Comparison of ENCODE assay signal across 35 cellular contexts in genomic region chr4:18014269-18014668, GRCh38.
"Had no signal": no experiment of that assay in that cellular context is flagged by ENCODE, and none has a peak within 500 bp of the region (broad histone marks: within the 10 kb centered on the region; RNA-seq: fewer than 3 reads in every experiment).

No MANE protein-coding gene starts in this region.

- H3K4me1 ChIP-seq: breast epithelium had no signal

- H3K27me3 ChIP-seq: adrenal gland, body of pancreas, brain microvascular endothelial cell, breast epithelium had no signal

- H3K4me1 Mint-ChIP-seq: activated CD4-positive, alpha-beta memory T cell treated with anti-CD3 and anti-CD28 coated beads, Interleukin-2, amount 10 ng/mL, durations not matched to agents 7 days and 5 days; activated CD4-positive, alpha-beta T cell treated with anti-CD3 and anti-CD28 coated beads, Interleukin-2, amount 10 ng/mL, durations not matched to agents 7 days and 5 days; activated CD8-positive, alpha-beta memory T cell treated with anti-CD3 and anti-CD28 coated beads, Interleukin-2, amount 10 ng/mL, durations not matched to agents 7 days and 5 days; activated naive CD4-positive, alpha-beta T cell treated with anti-CD3 and anti-CD28 coated beads, Interleukin-2, amount 10 ng/mL, durations not matched to agents 7 days and 5 days had no signal

- H3K4me3 Mint-ChIP-seq: activated CD4-positive, alpha-beta memory T cell treated with anti-CD3 and anti-CD28 coated beads, Interleukin-2, amount 10 ng/mL, durations not matched to agents 7 days and 5 days; activated CD4-positive, alpha-beta T cell treated with anti-CD3 and anti-CD28 coated beads for 36 hours; activated CD4-positive, alpha-beta T cell treated with anti-CD3 and anti-CD28 coated beads, Interleukin-2, amount 10 ng/mL, durations not matched to agents 7 days and 5 days; activated CD8-positive, alpha-beta memory T cell treated with anti-CD3 and anti-CD28 coated beads, Interleukin-2, amount 10 ng/mL, durations not matched to agents 7 days and 5 days; activated CD8-positive, alpha-beta T cell treated with anti-CD3 and anti-CD28 coated beads, Interleukin-2, amount 10 ng/mL, durations not matched to agents 7 days and 5 days; activated naive CD4-positive, alpha-beta T cell treated with anti-CD3 and anti-CD28 coated beads, Interleukin-2, amount 10 ng/mL, durations not matched to agents 7 days and 5 days; activated naive CD4-positive, alpha-beta T cell treated with anti-CD3 and anti-CD28 coated beads, Interleukin-2, amount 50 U/mL, for 24 hours; activated naive CD8-positive, alpha-beta T cell; activated T-cell treated with anti-CD3 and anti-CD28 coated beads, Interleukin-2, amount 50 U/mL, for 24 hours; T-helper 1 cell treated with Interleukin-12 subunit alpha and Interleukin-12 subunit beta and Interleukin-4 antibody, amounts not matched to agents 30 μg/mL and 1 μg/mL, for 36 hours; T-helper 2 cell treated with Interferon-gamma antibody and Interleukin-4, amounts not matched to agents 5 μg/mL and 100 μg/mL, for 36 hours; WTC11 had no signal

- H3K9me3 Mint-ChIP-seq: activated CD4-positive, alpha-beta memory T cell treated with anti-CD3 and anti-CD28 coated beads, Interleukin-2, amount 10 ng/mL, durations not matched to agents 7 days and 5 days; activated CD4-positive, alpha-beta T cell treated with anti-CD3 and anti-CD28 coated beads, Interleukin-2, amount 10 ng/mL, durations not matched to agents 7 days and 5 days; activated naive CD4-positive, alpha-beta T cell treated with anti-CD3 and anti-CD28 coated beads, Interleukin-2, amount 10 ng/mL, durations not matched to agents 7 days and 5 days; activated naive CD4-positive, alpha-beta T cell treated with anti-CD3 and anti-CD28 coated beads, Interleukin-2, amount 50 U/mL, for 24 hours; activated T-cell treated with anti-CD3 and anti-CD28 coated beads, Interleukin-2, amount 50 U/mL, for 24 hours; activated T-helper 2 cell treated with anti-CD3 and anti-CD28 coated beads, Interferon-gamma antibody, Interleukin-2, Interleukin-4, amounts not matched to agents 10 μg/mL and 5 μg/mL and 100 μg/mL, durations not matched to agents 14 hours and 24 hours and 36 hours; T-helper 1 cell treated with Interleukin-12 subunit alpha and Interleukin-12 subunit beta and Interleukin-4 antibody, amounts not matched to agents 30 μg/mL and 1 μg/mL, for 36 hours; T-helper 2 cell treated with Interferon-gamma antibody and Interleukin-4, amounts not matched to agents 5 μg/mL and 100 μg/mL, for 36 hours; WTC11 had no signal

- H3K27me3 Mint-ChIP-seq: activated CD4-positive, alpha-beta T cell treated with anti-CD3 and anti-CD28 coated beads for 36 hours; activated naive CD4-positive, alpha-beta T cell treated with anti-CD3 and anti-CD28 coated beads, Interleukin-2, amount 10 ng/mL, durations not matched to agents 7 days and 5 days; activated naive CD4-positive, alpha-beta T cell treated with anti-CD3 and anti-CD28 coated beads, Interleukin-2, amount 50 U/mL, for 24 hours; activated T-cell treated with anti-CD3 and anti-CD28 coated beads, Interleukin-2, amount 50 U/mL, for 24 hours had no signal

- DNase-seq: activated CD4-positive, alpha-beta memory T cell treated with anti-CD3 and anti-CD28 coated beads, Interleukin-2, amount 10 ng/mL, durations not matched to agents 7 days and 5 days; activated CD4-positive, alpha-beta T cell treated with anti-CD3 and anti-CD28 coated beads for 1 hour; activated CD4-positive, alpha-beta T cell treated with anti-CD3 and anti-CD28 coated beads for 36 hours; activated CD4-positive, alpha-beta T cell treated with anti-CD3 and anti-CD28 coated beads for 48 hours; activated CD4-positive, alpha-beta T cell treated with anti-CD3 and anti-CD28 coated beads, Interleukin-2, amount 10 ng/mL, durations not matched to agents 7 days and 5 days; activated CD4-positive, alpha-beta T cell treated with anti-CD3 and anti-CD28 coated beads, Interleukin-2, amount 50 U/mL, for 48 hours; activated CD4-positive, CD25-positive, alpha-beta regulatory T cell; activated CD8-positive, alpha-beta memory T cell treated with anti-CD3 and anti-CD28 coated beads for 24 hours; activated CD8-positive, alpha-beta memory T cell treated with anti-CD3 and anti-CD28 coated beads, Interleukin-2, amount 10 ng/mL, durations not matched to agents 7 days and 5 days; activated CD8-positive, alpha-beta memory T cell treated with anti-CD3 and anti-CD28 coated beads, Interleukin-2, amount 50 U/mL, for 48 hours; activated CD8-positive, alpha-beta T cell treated with anti-CD3 and anti-CD28 coated beads, Interleukin-2, amount 10 ng/mL, durations not matched to agents 7 days and 5 days; activated effector memory CD4-positive, alpha-beta T cell treated with Interleukin-2 at 50 U/mL for 16 hours; activated gamma-delta T cell; activated naive CD4-positive, alpha-beta T cell treated with anti-CD3 and anti-CD28 coated beads, Interleukin-2, amount 10 ng/mL, durations not matched to agents 7 days and 5 days; activated naive CD4-positive, alpha-beta T cell treated with Interleukin-2 at 50 U/mL for 16 hours; activated T-cell treated with anti-CD3 and anti-CD28 coated beads, Interleukin-2, amount 50 U/mL, for 24 hours; activated T-cell treated with anti-CD3 and anti-CD28 coated beads, Interleukin-2, amount 50 U/mL, for 48 hours; adrenal gland; amniotic stem cell; aorta; body of pancreas; brain microvascular endothelial cell; central memory CD4-positive, alpha-beta T cell; T-helper 1 cell; T-helper 2 cell; T-helper 9 cell; WERI-Rb-1 had no signal

- H3K27ac Mint-ChIP-seq: activated CD4-positive, alpha-beta memory T cell treated with anti-CD3 and anti-CD28 coated beads, Interleukin-2, amount 10 ng/mL, durations not matched to agents 7 days and 5 days; activated CD4-positive, alpha-beta T cell treated with anti-CD3 and anti-CD28 coated beads for 36 hours; activated CD4-positive, alpha-beta T cell treated with anti-CD3 and anti-CD28 coated beads, Interleukin-2, amount 10 ng/mL, durations not matched to agents 7 days and 5 days; activated CD8-positive, alpha-beta memory T cell treated with anti-CD3 and anti-CD28 coated beads, Interleukin-2, amount 10 ng/mL, durations not matched to agents 7 days and 5 days; activated CD8-positive, alpha-beta T cell treated with anti-CD3 and anti-CD28 coated beads, Interleukin-2, amount 10 ng/mL, durations not matched to agents 7 days and 5 days; activated naive CD4-positive, alpha-beta T cell treated with anti-CD3 and anti-CD28 coated beads, Interleukin-2, amount 10 ng/mL, durations not matched to agents 7 days and 5 days; activated naive CD4-positive, alpha-beta T cell treated with anti-CD3 and anti-CD28 coated beads, Interleukin-2, amount 50 U/mL, for 24 hours; activated naive CD8-positive, alpha-beta T cell; activated T-cell treated with anti-CD3 and anti-CD28 coated beads, Interleukin-2, amount 50 U/mL, for 24 hours; activated T-helper 2 cell treated with anti-CD3 and anti-CD28 coated beads, Interferon-gamma antibody, Interleukin-2, Interleukin-4, amounts not matched to agents 10 μg/mL and 5 μg/mL and 100 μg/mL, durations not matched to agents 14 hours and 24 hours and 36 hours; T-helper 1 cell treated with Interleukin-12 subunit alpha and Interleukin-12 subunit beta and Interleukin-4 antibody, amounts not matched to agents 30 μg/mL and 1 μg/mL, for 36 hours; T-helper 2 cell treated with Interferon-gamma antibody and Interleukin-4, amounts not matched to agents 5 μg/mL and 100 μg/mL, for 36 hours; WTC11 had no signal

- H3K4me3 ChIP-seq: adrenal gland, body of pancreas, breast epithelium had no signal

- H3K36me3 ChIP-seq: adrenal gland, brain microvascular endothelial cell, breast epithelium had no signal

- ATAC-seq: activated CD4-positive, alpha-beta T cell treated with anti-CD3 and anti-CD28 coated beads for 36 hours; activated CD4-positive, CD25-positive, alpha-beta regulatory T cell treated with anti-CD3 and anti-CD28 coated beads, Interleukin-2, amount 50 U/mL, for 24 hours; activated CD8-positive, alpha-beta memory T cell treated with anti-CD3 and anti-CD28 coated beads, Interleukin-2, amount 10 ng/mL, durations not matched to agents 7 days and 5 days; activated CD8-positive, alpha-beta T cell treated with anti-CD3 and anti-CD28 coated beads, Interleukin-2, amount 10 ng/mL, durations not matched to agents 7 days and 5 days; body of pancreas; WTC11 had no signal

- H3K9me3 ChIP-seq: adrenal gland, body of pancreas, breast epithelium had no signal

- H3K36me3 Mint-ChIP-seq: activated naive CD4-positive, alpha-beta T cell treated with anti-CD3 and anti-CD28 coated beads, Interleukin-2, amount 10 ng/mL, durations not matched to agents 7 days and 5 days; activated naive CD4-positive, alpha-beta T cell treated with anti-CD3 and anti-CD28 coated beads, Interleukin-2, amount 50 U/mL, for 24 hours; activated naive CD8-positive, alpha-beta T cell; WTC11 had no signal
